Comparison of ENCODE assay signal across 1 cellular context in genomic region chr4:110869862-110870577, GRCh38.
TF ChIP-seq lines count a peak whose summit lies in the region.

No MANE protein-coding gene starts in this region.

TF ChIP-seq in WTC11, 78 proteins besides CTCF, POLR2A, EP300 and RAD21 (continued from another document):
- no peak for TF ChIP-seq ZNF281 (CRISPR knock-in tag; IDR thresholded peaks at IDR 0.05)
